1 cellular context compared by ENCODE assay signal in the genomic region with DNA sequence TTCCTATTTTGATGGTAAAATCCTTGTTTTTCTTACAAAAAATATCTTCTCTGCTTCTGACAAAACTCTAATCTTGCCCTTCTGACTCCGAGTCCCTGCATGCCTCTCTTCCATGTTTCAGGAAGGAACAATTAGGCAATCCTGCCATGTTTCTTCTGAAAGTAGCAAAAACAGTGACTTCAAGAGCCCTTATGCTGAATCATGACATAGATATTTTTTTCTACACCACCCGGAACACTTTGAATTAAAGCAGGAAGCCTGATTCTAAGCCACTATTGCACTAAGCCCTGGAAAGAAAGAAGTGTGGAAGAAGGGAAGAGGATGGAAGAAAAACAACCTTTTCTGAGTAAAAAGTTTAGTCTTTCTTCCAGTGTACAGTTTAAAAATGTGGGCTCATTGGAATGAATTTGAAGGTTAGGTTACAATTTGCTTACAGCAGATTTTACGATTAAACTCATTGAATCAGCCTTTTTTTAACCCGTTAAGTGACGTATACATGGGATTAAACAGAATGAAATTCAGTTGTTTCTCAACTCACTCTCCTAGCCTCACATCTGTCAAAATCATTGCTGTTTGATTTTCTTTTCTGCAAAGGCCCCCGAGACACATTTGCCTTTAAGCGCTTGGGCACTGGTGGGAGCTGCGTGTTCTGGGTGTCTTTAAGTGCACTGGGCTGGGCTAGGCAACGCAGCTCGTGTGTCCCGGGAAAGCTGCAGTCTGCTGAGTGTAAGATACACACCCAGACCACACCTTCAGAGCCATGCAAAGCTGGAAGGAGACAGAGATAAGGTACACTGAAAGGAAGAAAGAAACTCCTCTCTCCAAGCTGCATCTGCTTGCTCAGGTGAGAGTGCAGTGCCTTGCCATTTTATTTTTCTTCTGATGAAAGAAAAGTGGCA.
TF ChIP-seq lines count a peak whose summit lies in the region.

No MANE protein-coding gene starts in this region.

TF ChIP-seq in WTC11, 78 proteins besides CTCF, POLR2A, EP300 and RAD21 (continued from another document):
- TF ChIP-seq, protein P1, sequence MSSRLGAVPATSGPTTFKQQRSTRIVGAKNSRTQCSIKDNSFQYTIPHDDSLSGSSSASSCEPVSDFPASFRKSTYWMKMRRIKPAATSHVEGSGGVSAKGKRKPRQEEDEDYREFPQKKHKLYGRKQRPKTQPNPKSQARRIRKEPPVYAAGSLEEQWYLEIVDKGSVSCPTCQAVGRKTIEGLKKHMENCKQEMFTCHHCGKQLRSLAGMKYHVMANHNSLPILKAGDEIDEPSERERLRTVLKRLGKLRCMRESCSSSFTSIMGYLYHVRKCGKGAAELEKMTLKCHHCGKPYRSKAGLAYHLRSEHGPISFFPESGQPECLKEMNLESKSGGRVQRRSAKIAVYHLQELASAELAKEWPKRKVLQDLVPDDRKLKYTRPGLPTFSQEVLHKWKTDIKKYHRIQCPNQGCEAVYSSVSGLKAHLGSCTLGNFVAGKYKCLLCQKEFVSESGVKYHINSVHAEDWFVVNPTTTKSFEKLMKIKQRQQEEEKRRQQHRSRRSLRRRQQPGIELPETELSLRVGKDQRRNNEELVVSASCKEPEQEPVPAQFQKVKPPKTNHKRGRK (CRISPR knock-in tag; IDR thresholded peaks at IDR 0.05; ENCODE audit: borderline replicate concordance) = no peak
- TF ChIP-seq OVOL2 (CRISPR knock-in tag; IDR thresholded peaks at IDR 0.05; ENCODE audit: borderline replicate concordance) = no peak
- TF ChIP-seq ZNF138 (CRISPR knock-in tag; conservative IDR thresholded peaks at IDR 0.05) = no peak
